11 cellular contexts compared by ENCODE assay signal in the genomic region with DNA sequence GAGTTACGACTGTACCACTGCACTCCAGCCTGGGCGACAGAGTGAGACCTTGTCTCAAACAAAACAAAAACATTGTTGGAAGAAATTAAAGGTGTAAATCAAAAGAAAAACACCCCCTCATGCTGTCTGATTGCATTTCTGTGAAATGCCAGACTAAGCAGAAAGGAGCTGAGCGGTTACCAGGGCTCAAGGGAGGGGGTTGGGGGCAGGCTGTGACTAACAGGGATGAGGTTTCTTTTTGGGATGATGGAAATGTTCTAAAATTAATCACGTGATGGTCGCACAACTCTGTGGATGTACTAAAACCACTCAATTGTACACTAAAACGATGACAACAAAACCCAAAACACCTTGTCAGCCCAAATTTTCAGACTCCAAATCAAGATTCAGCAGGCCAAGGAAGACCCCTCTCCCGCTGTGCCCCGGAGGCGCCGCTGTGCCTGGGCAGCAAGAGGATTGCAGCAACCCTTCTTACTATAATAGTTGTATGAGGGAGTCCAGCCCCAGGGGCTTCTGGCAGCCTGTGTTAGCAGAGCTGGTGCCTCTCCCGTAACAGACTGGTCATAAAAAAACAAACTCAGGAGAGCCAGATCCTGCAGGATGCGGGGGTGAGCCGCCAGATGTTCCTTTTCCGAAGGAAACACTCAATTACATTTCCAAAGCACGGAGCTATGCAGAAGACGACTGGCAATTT.
DNase-seq lines count a peak whose midpoint lies in the region; ATAC-seq, FAIRE-seq and TF ChIP-seq lines count a peak whose summit lies in the region.
"Had no signal": no experiment of that assay in that cellular context is flagged by ENCODE, and none has a peak within 500 bp of the region (broad histone marks: within the 10 kb centered on the region; RNA-seq: fewer than 3 reads in every experiment).

No MANE protein-coding gene starts in this region.

- no peak overlapping the region for H3K9ac ChIP-seq in stomach smooth muscle (ENCODE audit: low read length in 2 of 2)

- no peaks in the 10 kb centered on the region for H3K27me3 ChIP-seq in stomach smooth muscle (ENCODE audit: control insufficient read depth in 1 of 2, insufficient read depth in 2 of 2, low read length in 2 of 2)

- FAIRE-seq in H54 (lab: Jason Lieb, UNC), result no peak
- FAIRE-seq: frontal cortex, TTC549 had no signal

- H3K36me3 ChIP-seq in stomach smooth muscle (ENCODE audit: control insufficient read depth in 2 of 2, insufficient read depth in 2 of 2, low read length in 2 of 2), result peaks cover 13 to 22% of the 10 kb centered on the region in 2 donors

- H3K4me3 ChIP-seq in coronary artery (peak overlapping the region; percentile 13), stomach smooth muscle (ENCODE audit: low read length in 2 of 2) (peak overlapping the region in 1 of 2 donors; percentile 15)

- TF ChIP-seq CTCF in coronary artery (IDR thresholded peaks at IDR 0.05), result no peak

- in situ Hi-C loops in ACHN (cut with HindIII; ENCODE audit: low pct_ligation_motif_present, low pct_unique_long_range_greater_than_20kb, low sequenced_read_pairs), result no loop called here

- peak; percentile 49 for DNase-seq in NCI-H1694 (lab: John Stamatoyannopoulos, UW)
- no peak for DNase-seq in coronary artery (ENCODE audit: low spot score)
- DNase-seq in left kidney (ENCODE audit: low read depth, low spot score), result peak; percentile 94
- no peak for DNase-seq in ACHN
- DNase-seq in H54 (ENCODE audit: insufficient read length, low spot score), result no peak
- DNase-seq in NCI-H510A treated with DMSO at 0.1 percent for 48 hours (lab: John Stamatoyannopoulos, UW), result no peak
- DNase-seq: naive thymus-derived CD4-positive, alpha-beta T cell had no signal

- H3K27ac ChIP-seq in coronary artery (peak overlapping the region in 1 of 2 donors; percentile 60), stomach smooth muscle (ENCODE audit: low read length) (peak overlapping the region; percentile 37)

- no peaks in the 10 kb centered on the region for H3K9me3 ChIP-seq in stomach smooth muscle (ENCODE audit: control insufficient read depth in 2 of 2, low read length in 2 of 2)

- peaks cover 68% of the 10 kb centered on the region for H3K4me1 ChIP-seq in stomach smooth muscle (ENCODE audit: control insufficient read depth, insufficient read depth, low read length)

- no peak for ATAC-seq in GM21360 (IDR thresholded peaks at IDR 0.05; ENCODE audit: unreplicated experiment)
- ATAC-seq: naive thymus-derived CD4-positive, alpha-beta T cell had no signal

- TF ChIP-seq POLR2A in H54 (IDR thresholded peaks at IDR 0.05; ENCODE audit: low read depth, low read length), result no peak

Comparison
In these comparisons a context has a peak if more than half of its experiments do, and no peak if none do; other contexts are left out.
1. DNase-seq: peak in NCI-H1694 (single experiment) and left kidney (single experiment); none in coronary artery (single experiment), ACHN (single experiment), H54 (single experiment) and NCI-H510A treated with DMSO at 0.1 percent for 48 hours (single experiment).